ENCODE assay signal across 25 cellular contexts in the genomic region with DNA sequence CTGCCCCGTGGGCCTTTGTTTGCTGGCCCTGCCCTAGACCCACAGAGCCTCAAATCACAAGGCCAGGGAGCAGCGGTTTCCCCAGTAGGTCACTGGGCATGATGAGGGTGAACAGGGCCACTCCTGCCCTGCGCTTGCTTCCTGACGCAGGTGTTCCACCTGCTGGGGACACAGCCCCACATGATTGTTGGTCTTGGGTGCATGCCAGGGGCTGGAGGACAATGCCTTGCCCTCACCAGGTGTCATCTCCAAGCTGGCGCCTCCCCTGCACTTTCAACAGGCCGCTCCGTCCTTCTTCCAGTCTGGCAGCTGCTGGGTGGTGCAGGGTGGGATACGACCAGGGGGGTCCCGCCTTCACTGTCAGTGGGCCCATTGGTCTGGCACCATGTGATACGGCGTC. TPM values are rescaled to one million over a fixed set of nuclear protein-coding genes. Genes with fewer than 3 reads are reported as not detected.
DNase-seq lines count a peak whose midpoint lies in the region; ATAC-seq and TF ChIP-seq lines count a peak whose summit lies in the region.
"Had no signal": no experiment of that assay in that cellular context is flagged by ENCODE, and none has a peak within 500 bp of the region (broad histone marks: within the 10 kb centered on the region; RNA-seq: fewer than 3 reads in every experiment).

No MANE protein-coding gene starts in this region.

- H3K4me1 ChIP-seq in stomach, result peaks cover 17 to 62% (median 44%) of the 10 kb centered on the region in 4 donors

- H3K9me3 ChIP-seq in stomach, result no peaks in the 10 kb centered on the region
- H3K9me3 ChIP-seq: adrenal gland, thyroid gland had no signal

- 66 to 79% (median 74%) methylated on average over 9 to 11 of the region's 11 CpGs for WGBS in stomach, 5 donors

- H3K9me3 Mint-ChIP-seq in central memory CD8-positive, alpha-beta T cell, result no peaks in the 10 kb centered on the region
- H3K9me3 Mint-ChIP-seq: CD8-positive, alpha-beta T cell; endodermal cell; HFFc6 had no signal

- H3K27me3 Mint-ChIP-seq in central memory CD8-positive, alpha-beta T cell, result no peaks in the 10 kb centered on the region

- H3K36me3 ChIP-seq in stomach, result peaks cover 4 to 89% (median 79%) of the 10 kb centered on the region in 4 donors
- H3K36me3 ChIP-seq: brain microvascular endothelial cell had no signal

- peak overlapping the region in 1 of 5 donors; percentile 1 for H3K27ac ChIP-seq in stomach
- H3K27ac ChIP-seq: 22Rv1, adrenal gland, brain microvascular endothelial cell, thyroid gland had no signal

- H3K36me3 Mint-ChIP-seq in central memory CD8-positive, alpha-beta T cell (ENCODE audit: insufficient read depth), result peaks cover 35% of the 10 kb centered on the region

- no peak for TF ChIP-seq EP300 in stomach (IDR thresholded peaks at IDR 0.05)

- no peak for TF ChIP-seq CTCF in stomach (IDR thresholded peaks at IDR 0.05)

- ATAC-seq in central memory CD8-positive, alpha-beta T cell (replicated peaks; ENCODE audit: extremely low read depth, poor library complexity, severe bottlenecking), result no peak
- ATAC-seq: CD8-positive, alpha-beta T cell had no signal

- H3K4me3 ChIP-seq in stomach, result no peak overlapping the region
- H3K4me3 ChIP-seq: adrenal gland, thyroid gland had no signal

- no peak overlapping the region for H3K4me3 Mint-ChIP-seq in central memory CD8-positive, alpha-beta T cell
- H3K4me3 Mint-ChIP-seq: CD8-positive, alpha-beta T cell; endodermal cell; HFFc6 had no signal

- peaks cover 48% of the 10 kb centered on the region for H3K4me1 Mint-ChIP-seq in central memory CD8-positive, alpha-beta T cell
- H3K4me1 Mint-ChIP-seq: endodermal cell had no signal

- peak; percentile 68 for DNase-seq in DMS153 (lab: John Stamatoyannopoulos, UW)
- no peak for DNase-seq in DMS153 treated with DMSO at 0.1 percent for 48 hours (lab: John Stamatoyannopoulos, UW; ENCODE audit: unreplicated experiment)
- peak; percentile 93 for DNase-seq in NCI-H69 (lab: John Stamatoyannopoulos, UW)
- no peak for DNase-seq in central memory CD8-positive, alpha-beta T cell (ENCODE audit: low spot score in 2 of 2)
- peak; percentile 36 for DNase-seq in stomach
- DNase-seq in head of caudate nucleus, result no peak
- no peak for DNase-seq in NCI-H446 (lab: John Stamatoyannopoulos, UW)
- no peak for DNase-seq in pons (ENCODE audit: low spot score)
- DNase-seq: activated CD4-positive, alpha-beta T cell treated with anti-CD3 and anti-CD28 coated beads, Interleukin-2, amount 50 U/mL, for 48 hours; activated CD4-positive, CD25-positive, alpha-beta regulatory T cell; activated gamma-delta T cell; adrenal gland; AML-193; brain microvascular endothelial cell; CD8-positive, alpha-beta T cell; DND-41; endodermal cell; HFFc6; mammary epithelial cell; NCI-H1105 treated with DMSO at 0.1 percent for 48 hours; NCI-H2227 treated with DMSO at 0.1 percent for 48 hours; stimulated activated CD4-positive, alpha-beta T cell treated with anti-CD3 and anti-CD28 coated beads, Interleukin-2, amount 100 ng/mL, for 48 hours; stimulated activated naive CD4-positive, alpha-beta T cell treated with Interleukin-2 at 50 U/mL for 16 hours had no signal

- peak overlapping the region; percentile 69 for H3K27ac Mint-ChIP-seq in central memory CD8-positive, alpha-beta T cell (ENCODE audit: low read depth)
- H3K27ac Mint-ChIP-seq: CD8-positive, alpha-beta T cell; endodermal cell; HFFc6 had no signal

- intact Hi-C loops in stomach (cut with DNase I; ENCODE audit: low total_unique reads) (no loop called here), head of caudate nucleus (cut with DNase I) (no loop called here)

- no peaks in the 10 kb centered on the region for H3K27me3 ChIP-seq in stomach
- H3K27me3 ChIP-seq: adrenal gland, brain microvascular endothelial cell, thyroid gland had no signal

- TF ChIP-seq POLR2A in stomach (IDR thresholded peaks at IDR 0.05), result no peak

RNA-seq across cellular contexts. Expression of a gene that starts 24.3 kb away (rescaled TPM):
- 10 to 100 TPM in 4 of 5 donors, not detected in 1; 10.3 to 55.3 (median 40.0) TPM for total RNA-seq in stomach
- polyA plus RNA-seq in stomach, result 10 to 100 TPM; 12.7 to 18.8 (median 18.3) TPM

RNA-seq across cellular contexts. Expression of a gene that starts 34.3 kb away (rescaled TPM):
- 10 to 100 TPM in 3 of 5 donors, 1 to 10 TPM in 2; 2.6 to 34.5 (median 14.3) TPM for total RNA-seq in stomach
- polyA plus RNA-seq in stomach, result 10 to 100 TPM in 2 of 3 donors, 1 to 10 TPM in 1; 8.3 to 11.8 (median 10.6) TPM

Comparison
In these comparisons a context has a peak if more than half of its experiments do, and no peak if none do; other contexts are left out.
1. DNase-seq: peak in DMS153 (single experiment), NCI-H69 (single experiment) and stomach (single experiment); none in DMS153 treated with DMSO at 0.1 percent for 48 hours (single experiment), central memory CD8-positive, alpha-beta T cell (0 of 2), head of caudate nucleus (0 of 42), NCI-H446 (0 of 2) and pons (single experiment).